16 cellular contexts compared by ENCODE assay signal in genomic region chr17:81063488-81064093, GRCh38. TPM values are rescaled to one million over a fixed set of nuclear protein-coding genes. Genes with fewer than 3 reads are reported as not detected.
A peak's percentile ranks its signal among the peaks of the same experiment; 100 is the strongest.
DNase-seq lines count a peak whose midpoint lies in the region; ATAC-seq and TF ChIP-seq lines count a peak whose summit lies in the region.
"Had no signal": no experiment of that assay in that cellular context is flagged by ENCODE, and none has a peak within 500 bp of the region (broad histone marks: within the 10 kb centered on the region; RNA-seq: fewer than 3 reads in every experiment).

No MANE protein-coding gene starts in this region.

- ATAC-seq in Panc1 (no peak), right lobe of liver (no peak), upper lobe of left lung (ENCODE audit: low FRiP score in 2 of 2) (no peak)
- ATAC-seq: CD8-positive, alpha-beta T cell had no signal

- POLR2A ChIA-PET in Panc1 (lab: Charles Lee) = no interaction called here

- no peak for TF ChIP-seq POLR2A in right lobe of liver (IDR thresholded peaks at IDR 0.05)
- no peak for TF ChIP-seq POLR2A in upper lobe of left lung (IDR thresholded peaks at IDR 0.05)

- intact Hi-C loops in Panc1 (cut with micrococcal nuclease; ENCODE audit: unreplicated experiment) = no loop called here
- intact Hi-C loops in dorsolateral prefrontal cortex (cut with DNase I) = no loop called here
- intact Hi-C loops in right lobe of liver (cut with DNase I) = no loop called here

- H3K27me3 ChIP-seq in Panc1 (ENCODE audit: control insufficient read depth, insufficient read depth, low read length) (no peaks in the 10 kb centered on the region), dorsolateral prefrontal cortex (no peaks in the 10 kb centered on the region), right lobe of liver (no peaks in the 10 kb centered on the region), upper lobe of left lung (no peaks in the 10 kb centered on the region)

- BruUV-seq in Panc1 (replicated peaks; lab: Mats Ljungman, UMichigan) = TSS peak; percentile 46

- no peak for TF ChIP-seq CTCF in Panc1 (IDR thresholded peaks at IDR 0.05)
- TF ChIP-seq CTCF in dorsolateral prefrontal cortex (IDR thresholded peaks at IDR 0.05 in 54 of 56, conservative IDR thresholded peaks at IDR 0.05 in 2 of 56; ENCODE audit: low read depth in 1 of 56, partially characterized antibody in 56 of 56) = no peak
- no peak for TF ChIP-seq CTCF in right lobe of liver (IDR thresholded peaks at IDR 0.05)
- TF ChIP-seq CTCF in upper lobe of left lung (IDR thresholded peaks at IDR 0.05) = no peak

- no peak for TF ChIP-seq EP300 in upper lobe of left lung (IDR thresholded peaks at IDR 0.05)

- H3K36me3 ChIP-seq in Panc1 (ENCODE audit: control insufficient read depth, insufficient read depth, low read length) = peaks cover 4% of the 10 kb centered on the region; the same call in 1 of the 2 replicates
- H3K36me3 ChIP-seq in right lobe of liver = peaks cover 0 to 20% (median 6%) of the 10 kb centered on the region in 4 donors
- H3K36me3 ChIP-seq in upper lobe of left lung = peaks cover 0 to 54% (median 28%) of the 10 kb centered on the region in 4 donors

- H3K9me3 ChIP-seq in Panc1 (ENCODE audit: control insufficient read depth, insufficient read depth, low read depth, low read length) (no peaks in the 10 kb centered on the region), right lobe of liver (no peaks in the 10 kb centered on the region), upper lobe of left lung (no peaks in the 10 kb centered on the region)
- H3K9me3 ChIP-seq: HAP-1 had no signal

- CTCF ChIA-PET in Panc1 (lab: Charles Lee) = no interaction called here

- no peak for DNase-seq in Panc1 (ENCODE audit: low read depth, low spot score)
- no peak for DNase-seq in dorsolateral prefrontal cortex
- DNase-seq in right lobe of liver = no peak
- peak in 1 of 2 donors; percentile 47 for DNase-seq in upper lobe of left lung
- DNase-seq in AML-193 (lab: John Stamatoyannopoulos, UW) = no peak
- no peak for DNase-seq in NCI-H446 (lab: John Stamatoyannopoulos, UW)
- no peak for DNase-seq in epidermal melanocyte (ENCODE audit: insufficient read length, low spot score)
- DNase-seq: activated CD8-positive, alpha-beta memory T cell treated with anti-CD3 and anti-CD28 coated beads, Interleukin-2, amount 50 U/mL, for 4 hours; CD8-positive, alpha-beta T cell; GDM1; NCI-H1092 treated with DMSO at 0.1 percent for 48 hours; NCI-H69; SHP77; stimulated activated CD4-positive, alpha-beta T cell treated with anti-CD3 and anti-CD28 coated beads, Interleukin-4, amount 100 ng/mL, for 4 hours; stimulated activated naive CD4-positive, alpha-beta T cell treated with Interleukin-2 at 50 U/mL for 16 hours had no signal

- H3K4me3 ChIP-seq in Panc1 (ENCODE audit: low read depth in 2 of 2, low read length in 2 of 2) (no peak overlapping the region), dorsolateral prefrontal cortex (peak overlapping the region in 3 of 59 donors; percentile 11 to 17 (median 12)), right lobe of liver (no peak overlapping the region), upper lobe of left lung (no peak overlapping the region)
- H3K4me3 ChIP-seq: HAP-1 had no signal

- in situ Hi-C loops in Panc1 (cut with HindIII; ENCODE audit: low pct_unique_long_range_greater_than_20kb, low sequenced_read_pairs) = no loop called here

- H3K4me1 ChIP-seq in Panc1 (ENCODE audit: control insufficient read depth, insufficient read depth, low read length) = no peaks in the 10 kb centered on the region
- H3K4me1 ChIP-seq in right lobe of liver = peaks cover 0 to 53% (median 28%) of the 10 kb centered on the region in 4 donors
- H3K4me1 ChIP-seq in upper lobe of left lung = peaks cover 37 to 65% (median 44%) of the 10 kb centered on the region in 4 donors
- H3K4me1 ChIP-seq: HAP-1 had no signal

- 62% methylated on average over 5 of the region's 15 CpGs for WGBS in right lobe of liver (ENCODE audit: insufficient coverage, low coverage, low lambda C conversion rate, missing lambda C conversion rate)
- WGBS in upper lobe of left lung, 2 donors = 60 to 61% methylated on average over 13 of the region's 15 CpGs

- no peak overlapping the region for H3K27ac ChIP-seq in Panc1 (ENCODE audit: low read length)
- peak overlapping the region in 56 of 59 donors; percentile 37 to 96 (median 75) for H3K27ac ChIP-seq in dorsolateral prefrontal cortex
- H3K27ac ChIP-seq in right lobe of liver = peak overlapping the region in 2 of 3 donors; percentile 29 to 90
- H3K27ac ChIP-seq in upper lobe of left lung = peak overlapping the region; percentile 54 to 74 (median 67)

RNA-seq across cellular contexts. Expression of gene BAIAP2, which starts 28.6 kb away (rescaled TPM):
- total RNA-seq in Panc1 (2021; ENCODE audit: unreplicated experiment) (125 TPM), dorsolateral prefrontal cortex (100 to 1,000 TPM; 104 to 353 (median 235) TPM), right lobe of liver (100 to 1,000 TPM in 1 of 6 experiments, 10 to 100 TPM in 5; 46.6 to 139 (median 63.3) TPM), upper lobe of left lung (100 to 1,000 TPM in 5 of 6 donors, 10 to 100 TPM in 1; 90.7 to 231 (median 123) TPM)
- polyA plus RNA-seq in Panc1 (2012; ENCODE audit: insufficient read length) = 117 TPM
